ENCODE assay signal across 1 cellular context in genomic region chr11:61949169-61950034, GRCh38.
TF ChIP-seq lines count a peak whose summit lies in the region.

No MANE protein-coding gene starts in this region.

TF ChIP-seq in SK-N-SH, 30 proteins besides CTCF, POLR2A, EP300 and RAD21 (continued from another document):
- TF ChIP-seq REST (IDR thresholded peaks at IDR 0.05; ENCODE audit: low read depth, low read length) = no peak
- no peak for TF ChIP-seq YY1 (IDR thresholded peaks at IDR 0.05; ENCODE audit: low read depth)
- TF ChIP-seq FOXM1 (IDR thresholded peaks at IDR 0.05; ENCODE audit: low read depth) = no peak
- TF ChIP-seq MAX (IDR thresholded peaks at IDR 0.05; ENCODE audit: low read depth) = no peak
- peak; percentile 11; the same call in 1 of the 2 replicates for TF ChIP-seq PBX3 (IDR thresholded peaks at IDR 0.05)
- TF ChIP-seq NRF1 (IDR thresholded peaks at IDR 0.05; ENCODE audit: low read depth, low read length) = no peak
- no peak for TF ChIP-seq SMC3 (IDR thresholded peaks at IDR 0.05; ENCODE audit: low read depth, low read length)
- TF ChIP-seq TCF12 (IDR thresholded peaks at IDR 0.05) = no peak
- TF ChIP-seq FOXJ3 (CRISPR knock-in tag; IDR thresholded peaks at IDR 0.05) = no peak
- TF ChIP-seq IRF3 (IDR thresholded peaks at IDR 0.05; ENCODE audit: low read depth, low read length) = no peak
- no peak for TF ChIP-seq USF2 (IDR thresholded peaks at IDR 0.05; ENCODE audit: borderline replicate concordance, low read depth, low read length)
- peak; percentile 91 for TF ChIP-seq RFX5 (IDR thresholded peaks at IDR 0.05; ENCODE audit: low read length)
- no peak for TF ChIP-seq JUND (IDR thresholded peaks at IDR 0.05)
- TF ChIP-seq TEAD4 (IDR thresholded peaks at IDR 0.05; ENCODE audit: borderline replicate concordance, insufficient read depth) = no peak
- TF ChIP-seq POLR2AphosphoS5 (IDR thresholded peaks at IDR 0.05; ENCODE audit: low read depth, low read length) = no peak
- no peak for TF ChIP-seq SIN3A (IDR thresholded peaks at IDR 0.05; ENCODE audit: borderline replicate concordance, low read depth, low read length)
- no peak for TF ChIP-seq ZBTB33 (IDR thresholded peaks at IDR 0.05; ENCODE audit: borderline replicate concordance, low read depth)
- no peak for TF ChIP-seq NFIC (IDR thresholded peaks at IDR 0.05; ENCODE audit: borderline replicate concordance)
- no peak for TF ChIP-seq GABPA (IDR thresholded peaks at IDR 0.05; ENCODE audit: low read depth)
